10 cellular contexts compared by ENCODE assay signal in genomic region chr12:123089631-123090353, GRCh38.
A peak's percentile ranks its signal among the peaks of the same experiment; 100 is the strongest.
DNase-seq lines count a peak whose midpoint lies in the region; ATAC-seq, FAIRE-seq and TF ChIP-seq lines count a peak whose summit lies in the region.
"Had no signal": no experiment of that assay in that cellular context is flagged by ENCODE, and none has a peak within 500 bp of the region (broad histone marks: within the 10 kb centered on the region; RNA-seq: fewer than 3 reads in every experiment).

No MANE protein-coding gene starts in this region.

- H3K4me3 Mint-ChIP-seq in activated CD4-positive, alpha-beta memory T cell treated with anti-CD3 and anti-CD28 coated beads for 36 hours, result no peak overlapping the region
- no peak overlapping the region for H3K4me3 Mint-ChIP-seq in activated CD4-positive, alpha-beta memory T cell treated with anti-CD3 and anti-CD28 coated beads, Interleukin-2, amount 10 ng/mL, durations not matched to agents 7 days and 5 days
- no peak overlapping the region for H3K4me3 Mint-ChIP-seq in stimulated activated naive B cell treated with anti-CD40 and anti-IgM and Interleukin-4, amounts not matched to agents 10 μg/mL and 1 μg/mL and 100 μg/mL, for 72 hours
- H3K4me3 Mint-ChIP-seq: mesothelial cell of epicardium had no signal

- no peak overlapping the region for H3K9ac ChIP-seq in fibroblast of lung (ENCODE audit: insufficient read depth, low read length)

- ATAC-seq in RWPE2 (ENCODE audit: low read depth), result peak; percentile 88
- ATAC-seq in stimulated activated naive B cell treated with anti-CD40 and anti-IgM and Interleukin-4, amounts not matched to agents 10 μg/mL and 1 μg/mL and 100 μg/mL, for 72 hours (replicated peaks), result peak; percentile 50 to 56

- H3K79me2 ChIP-seq in fibroblast of lung (ENCODE audit: control insufficient read depth, insufficient read depth, low read length), result no peaks in the 10 kb centered on the region

- CTCF ChIA-PET in activated CD4-positive, alpha-beta memory T cell treated with anti-CD3 and anti-CD28 coated beads for 36 hours (lab: Charles Lee), result interaction anchor here (0.9 kb wide), 1 partner anchor 15 kb away, joined by 4 read pairs; no protein-coding TSS in a partner anchor
- CTCF ChIA-PET in activated CD4-positive, alpha-beta memory T cell treated with anti-CD3 and anti-CD28 coated beads, Interleukin-2, amount 10 ng/mL, durations not matched to agents 7 days and 5 days (lab: Charles Lee), result interaction anchor here (0.9 to 1.3 kb wide), 2 partner anchors 15 to 17 kb away, joined by 4 read pairs; no protein-coding TSS in a partner anchor

- H3K27ac ChIP-seq in RWPE2 (ENCODE audit: poor library complexity, severe bottlenecking) (peak overlapping the region; percentile 92), fibroblast of lung (ENCODE audit: insufficient read depth, low read length) (peak overlapping the region; percentile 36), tibial artery (no peak overlapping the region)

- H3K36me3 ChIP-seq in RWPE2 (ENCODE audit: low read depth) (no peaks in the 10 kb centered on the region), fibroblast of lung (ENCODE audit: control insufficient read depth, insufficient read depth, low read length) (no peaks in the 10 kb centered on the region), tibial artery (no peaks in the 10 kb centered on the region)

- H3K27ac Mint-ChIP-seq in activated CD4-positive, alpha-beta memory T cell treated with anti-CD3 and anti-CD28 coated beads for 36 hours, result no peak overlapping the region
- H3K27ac Mint-ChIP-seq in activated CD4-positive, alpha-beta memory T cell treated with anti-CD3 and anti-CD28 coated beads, Interleukin-2, amount 10 ng/mL, durations not matched to agents 7 days and 5 days, result no peak overlapping the region
- H3K27ac Mint-ChIP-seq in stimulated activated naive B cell treated with anti-CD40 and anti-IgM and Interleukin-4, amounts not matched to agents 10 μg/mL and 1 μg/mL and 100 μg/mL, for 72 hours, result peak overlapping the region; percentile 68
- H3K27ac Mint-ChIP-seq: mesothelial cell of epicardium had no signal

- no peaks in the 10 kb centered on the region for H3K27me3 Mint-ChIP-seq in activated CD4-positive, alpha-beta memory T cell treated with anti-CD3 and anti-CD28 coated beads for 36 hours
- peaks cover 4% of the 10 kb centered on the region for H3K27me3 Mint-ChIP-seq in activated CD4-positive, alpha-beta memory T cell treated with anti-CD3 and anti-CD28 coated beads, Interleukin-2, amount 10 ng/mL, durations not matched to agents 7 days and 5 days
- no peaks in the 10 kb centered on the region for H3K27me3 Mint-ChIP-seq in stimulated activated naive B cell treated with anti-CD40 and anti-IgM and Interleukin-4, amounts not matched to agents 10 μg/mL and 1 μg/mL and 100 μg/mL, for 72 hours

- H3K4me1 ChIP-seq in RWPE2 (ENCODE audit: insufficient read depth, poor library complexity, severe bottlenecking) (peaks cover 44% of the 10 kb centered on the region), fibroblast of lung (ENCODE audit: control insufficient read depth, extremely low read depth, insufficient read depth, low read length) (peaks cover 19% of the 10 kb centered on the region), tibial artery (peaks cover 7 to 26% (median 16%) of the 10 kb centered on the region in 4 donors)

- POLR2A ChIA-PET in activated CD4-positive, alpha-beta memory T cell treated with anti-CD3 and anti-CD28 coated beads for 36 hours (lab: Charles Lee), result interaction anchor here (1.4 kb wide), 1 partner anchor 13 kb away, joined by 5 read pairs; no protein-coding TSS in a partner anchor
- POLR2A ChIA-PET in activated CD4-positive, alpha-beta memory T cell treated with anti-CD3 and anti-CD28 coated beads, Interleukin-2, amount 10 ng/mL, durations not matched to agents 7 days and 5 days (lab: Charles Lee), result interaction anchor here (0.8 to 1.3 kb wide), 2 partner anchors 9 to 62 kb away, joined by 3 read pairs; no protein-coding TSS in a partner anchor

- peak; percentile 32 for DNase-seq in activated CD4-positive, alpha-beta memory T cell treated with anti-CD3 and anti-CD28 coated beads for 36 hours
- DNase-seq in activated CD4-positive, alpha-beta memory T cell treated with anti-CD3 and anti-CD28 coated beads, Interleukin-2, amount 10 ng/mL, durations not matched to agents 7 days and 5 days, result no peak
- DNase-seq in RWPE2 (ENCODE audit: low spot score), result peak; percentile 79
- peak; percentile 96 to 99 for DNase-seq in fibroblast of lung (ENCODE audit: low read depth in 2 of 2)
- DNase-seq in stimulated activated naive B cell treated with anti-CD40 and anti-IgM and Interleukin-4, amounts not matched to agents 10 μg/mL and 1 μg/mL and 100 μg/mL, for 72 hours, result no peak
- DNase-seq in tibial artery, result no peak
- DNase-seq in NCI-H345 (lab: John Stamatoyannopoulos, UW), result no peak
- DNase-seq in GM19239 (ENCODE audit: insufficient read length, low spot score), result no peak
- DNase-seq: activated naive CD4-positive, alpha-beta T cell treated with Interleukin-2 at 50 U/mL for 16 hours had no signal

- H3K27me3 ChIP-seq in RWPE2 (ENCODE audit: insufficient read depth, poor library complexity, severe bottlenecking), result no peaks in the 10 kb centered on the region
- H3K27me3 ChIP-seq in fibroblast of lung (ENCODE audit: control insufficient read depth, insufficient read depth, low read length), result no peaks in the 10 kb centered on the region
- H3K27me3 ChIP-seq in tibial artery, result no peaks in the 10 kb centered on the region

- TF ChIP-seq CTCF in RWPE2 (IDR thresholded peaks at IDR 0.05; ENCODE audit: poor library complexity, severe bottlenecking), result no peak
- no peak for TF ChIP-seq CTCF in fibroblast of lung (conservative IDR thresholded peaks at IDR 0.05 in 1 of 2, IDR thresholded peaks at IDR 0.05 in 1 of 2; ENCODE audit: low read depth in 1 of 2, low read length in 2 of 2)
- TF ChIP-seq CTCF in tibial artery (IDR thresholded peaks at IDR 0.05), result no peak

- H4K20me1 ChIP-seq in fibroblast of lung (ENCODE audit: control insufficient read depth, extremely low read depth, insufficient read depth, low read length), result no peaks in the 10 kb centered on the region

- peak overlapping the region; percentile 55 for H3K4me2 ChIP-seq in fibroblast of lung (ENCODE audit: extremely low read depth, insufficient read depth, low read length)

- H3K36me3 Mint-ChIP-seq in activated CD4-positive, alpha-beta memory T cell treated with anti-CD3 and anti-CD28 coated beads for 36 hours, result no peaks in the 10 kb centered on the region
- no peaks in the 10 kb centered on the region for H3K36me3 Mint-ChIP-seq in activated CD4-positive, alpha-beta memory T cell treated with anti-CD3 and anti-CD28 coated beads, Interleukin-2, amount 10 ng/mL, durations not matched to agents 7 days and 5 days (ENCODE audit: low read depth)
- H3K36me3 Mint-ChIP-seq in stimulated activated naive B cell treated with anti-CD40 and anti-IgM and Interleukin-4, amounts not matched to agents 10 μg/mL and 1 μg/mL and 100 μg/mL, for 72 hours, result peaks cover 4 to 5% of the 10 kb centered on the region in 2 donors
- H3K36me3 Mint-ChIP-seq: mesothelial cell of epicardium had no signal

- H3K9me3 ChIP-seq in RWPE2 (ENCODE audit: severe bottlenecking) (no peaks in the 10 kb centered on the region), fibroblast of lung (ENCODE audit: control insufficient read depth, insufficient read depth, low read depth, low read length) (no peaks in the 10 kb centered on the region), tibial artery (no peaks in the 10 kb centered on the region)

- peaks cover 7% of the 10 kb centered on the region for H3K4me1 Mint-ChIP-seq in activated CD4-positive, alpha-beta memory T cell treated with anti-CD3 and anti-CD28 coated beads for 36 hours (ENCODE audit: low read depth)
- peaks cover 9% of the 10 kb centered on the region for H3K4me1 Mint-ChIP-seq in activated CD4-positive, alpha-beta memory T cell treated with anti-CD3 and anti-CD28 coated beads, Interleukin-2, amount 10 ng/mL, durations not matched to agents 7 days and 5 days
- peaks cover 46 to 63% of the 10 kb centered on the region in 2 donors for H3K4me1 Mint-ChIP-seq in stimulated activated naive B cell treated with anti-CD40 and anti-IgM and Interleukin-4, amounts not matched to agents 10 μg/mL and 1 μg/mL and 100 μg/mL, for 72 hours

- no peaks in the 10 kb centered on the region for H3K9me3 Mint-ChIP-seq in activated CD4-positive, alpha-beta memory T cell treated with anti-CD3 and anti-CD28 coated beads for 36 hours
- H3K9me3 Mint-ChIP-seq in activated CD4-positive, alpha-beta memory T cell treated with anti-CD3 and anti-CD28 coated beads, Interleukin-2, amount 10 ng/mL, durations not matched to agents 7 days and 5 days, result no peaks in the 10 kb centered on the region
- H3K9me3 Mint-ChIP-seq in stimulated activated naive B cell treated with anti-CD40 and anti-IgM and Interleukin-4, amounts not matched to agents 10 μg/mL and 1 μg/mL and 100 μg/mL, for 72 hours, result no peaks in the 10 kb centered on the region
- H3K9me3 Mint-ChIP-seq: mesothelial cell of epicardium had no signal

- no peak for FAIRE-seq in GM19239 (lab: Jason Lieb, UNC)

- intact Hi-C loops in activated CD4-positive, alpha-beta memory T cell treated with anti-CD3 and anti-CD28 coated beads for 36 hours (cut with micrococcal nuclease), result no loop called here
- intact Hi-C loops in tibial artery (cut with DNase I; ENCODE audit: low total_unique reads), result no loop called here

- H3K4me3 ChIP-seq in RWPE2 (ENCODE audit: severe bottlenecking), result no peak overlapping the region
- H3K4me3 ChIP-seq in fibroblast of lung (replicated peaks in 1 of 4; ENCODE audit: control extremely low read depth in 1 of 4, insufficient read depth in 1 of 4, low read depth in 3 of 4, low read length in 4 of 4), result no peak overlapping the region
- H3K4me3 ChIP-seq in tibial artery, result no peak overlapping the region

- H2AFZ ChIP-seq in fibroblast of lung (ENCODE audit: low read length), result no peak overlapping the region

Comparison
In these comparisons a context has a peak if more than half of its experiments do, and no peak if none do; other contexts are left out.
1. DNase-seq: peak in activated CD4-positive, alpha-beta memory T cell treated with anti-CD3 and anti-CD28 coated beads for 36 hours (single experiment), RWPE2 (single experiment) and fibroblast of lung (2 of 2); none in activated CD4-positive, alpha-beta memory T cell treated with anti-CD3 and anti-CD28 coated beads, Interleukin-2, amount 10 ng/mL, durations not matched to agents 7 days and 5 days (single experiment), stimulated activated naive B cell treated with anti-CD40 and anti-IgM and Interleukin-4, amounts not matched to agents 10 μg/mL and 1 μg/mL and 100 μg/mL, for 72 hours (single experiment), tibial artery (0 of 2), NCI-H345 (single experiment) and GM19239 (single experiment).
2. H3K27ac ChIP-seq: peak in RWPE2 (single experiment) and fibroblast of lung (single experiment); none in tibial artery (0 of 2).